Comparison of ENCODE assay signal across 24 cellular contexts in genomic region chr5:20335978-20336377, GRCh38.
DNase-seq lines count a peak whose midpoint lies in the region; ATAC-seq, FAIRE-seq and TF ChIP-seq lines count a peak whose summit lies in the region.
"Had no signal": no experiment of that assay in that cellular context is flagged by ENCODE, and none has a peak within 500 bp of the region (broad histone marks: within the 10 kb centered on the region; RNA-seq: fewer than 3 reads in every experiment).

No MANE protein-coding gene starts in this region.

- H3K79me1 ChIP-seq in H9 (ENCODE audit: insufficient read depth, low read depth, low read length, poor library complexity, severe bottlenecking), result no peaks in the 10 kb centered on the region

- no peaks in the 10 kb centered on the region for H3K36me3 ChIP-seq in lower lobe of right lung
- H3K36me3 ChIP-seq: thyroid gland had no signal

- no peak overlapping the region for H3K27ac ChIP-seq in C4-2B
- no peak overlapping the region for H3K27ac ChIP-seq in H9 (ENCODE audit: insufficient read length, low read depth, low read length)
- no peak overlapping the region for H3K27ac ChIP-seq in lower lobe of right lung
- H3K27ac ChIP-seq: thyroid gland had no signal

- H4K8ac ChIP-seq in H9 (replicated peaks; ENCODE audit: insufficient read length, low read depth, low read length), result no peak overlapping the region

- H2BK12ac ChIP-seq in H9 (ENCODE audit: insufficient read length, low read depth, low read length), result no peak overlapping the region

- H3K27ac Mint-ChIP-seq in H9, result no peak overlapping the region
- H3K27ac Mint-ChIP-seq: activated CD4-positive, alpha-beta memory T cell treated with anti-CD3 and anti-CD28 coated beads, Interleukin-2, amount 10 ng/mL, durations not matched to agents 7 days and 5 days; activated naive CD4-positive, alpha-beta T cell treated with anti-CD3 and anti-CD28 coated beads, Interleukin-2, amount 50 U/mL, for 72 hours; activated T-helper 2 cell treated with anti-CD3 and anti-CD28 coated beads, Interferon-gamma antibody, Interleukin-2, Interleukin-4, amounts not matched to agents 10 μg/mL and 5 μg/mL and 100 μg/mL, durations not matched to agents 14 hours and 24 hours and 36 hours; CD4-positive, alpha-beta T cell had no signal

- no peak for FAIRE-seq in GM12891 (lab: Jason Lieb, UNC)

- no peak overlapping the region for H3T11ph ChIP-seq in H9 (ENCODE audit: low read length)

- no peaks in the 10 kb centered on the region for H3K79me2 ChIP-seq in H9 (ENCODE audit: insufficient read depth, low read length)

- no peak overlapping the region for H2BK5ac ChIP-seq in H9 (ENCODE audit: insufficient read length, low read length)

- H4K91ac ChIP-seq in H9 (ENCODE audit: insufficient read length, low read depth, low read length), result no peak overlapping the region

- H3K27me3 Mint-ChIP-seq in H9 (ENCODE audit: low read depth), result no peaks in the 10 kb centered on the region; the same call in 1 of the 2 replicates
- H3K27me3 Mint-ChIP-seq: activated CD4-positive, alpha-beta memory T cell treated with anti-CD3 and anti-CD28 coated beads, Interleukin-2, amount 10 ng/mL, durations not matched to agents 7 days and 5 days; CD4-positive, alpha-beta T cell had no signal

- H2BK20ac ChIP-seq in H9 (ENCODE audit: low read depth, low read length, poor library complexity, severe bottlenecking), result no peak overlapping the region

- H3K4me3 Mint-ChIP-seq in H9, result no peak overlapping the region
- H3K4me3 Mint-ChIP-seq: activated CD4-positive, alpha-beta memory T cell treated with anti-CD3 and anti-CD28 coated beads, Interleukin-2, amount 10 ng/mL, durations not matched to agents 7 days and 5 days; CD4-positive, alpha-beta T cell had no signal

- WGBS in H9 (ENCODE audit: extremely low coverage, insufficient read length, low lambda C conversion rate), result no CpG with 5 or more reads among the region's 2 CpGs

- H2BK15ac ChIP-seq in H9 (ENCODE audit: low read depth, low read length), result no peak overlapping the region

- peaks cover 4 to 18% (median 8%) of the 10 kb centered on the region in 3 experiments; a peak in 5 of 7 replicates for H3K36me3 Mint-ChIP-seq in H9 (ENCODE audit: insufficient read depth in 1 of 3, low read depth in 3 of 3)

- H3K4ac ChIP-seq in H9 (ENCODE audit: low read depth, low read length), result no peak overlapping the region

- H3K9ac ChIP-seq in H9 (ENCODE audit: extremely low read depth, insufficient read length, low read length), result no peak overlapping the region

- in situ Hi-C loops in SK-MEL-5 (cut with HindIII; ENCODE audit: low pct_unique_long_range_greater_than_20kb, low sequenced_read_pairs), result no loop called here

- H3K56ac ChIP-seq in H9 (ENCODE audit: insufficient read length, low read depth, low read length), result no peak overlapping the region

- intact Hi-C loops in lower lobe of right lung (cut with DNase I), result no loop called here

- peaks cover 4 to 5% of the 10 kb centered on the region in 2 experiments for H3K4me1 Mint-ChIP-seq in H9
- H3K4me1 Mint-ChIP-seq: activated CD4-positive, alpha-beta memory T cell treated with anti-CD3 and anti-CD28 coated beads, Interleukin-2, amount 10 ng/mL, durations not matched to agents 7 days and 5 days had no signal

- H3K18ac ChIP-seq in H9 (ENCODE audit: insufficient read length, low read depth, low read length), result no peak overlapping the region

- no peaks in the 10 kb centered on the region for H3K23me2 ChIP-seq in H9 (ENCODE audit: insufficient read length, low read depth, low read length, poor library complexity, severe bottlenecking)

- no peaks in the 10 kb centered on the region for H3K4me1 ChIP-seq in H9 (ENCODE audit: insufficient read depth, low read length)
- H3K4me1 ChIP-seq in lower lobe of right lung, result no peaks in the 10 kb centered on the region
- H3K4me1 ChIP-seq: thyroid gland had no signal

- H4K20me1 ChIP-seq in H9 (ENCODE audit: control insufficient read depth, insufficient read depth, insufficient read length), result no peaks in the 10 kb centered on the region

- H2AK5ac ChIP-seq in H9 (ENCODE audit: insufficient read length, low read length), result no peak overlapping the region

- no peak for DNase-seq in H9
- peak; percentile 40 for DNase-seq in SK-MEL-5 (ENCODE audit: low read depth, low spot score)
- no peak for DNase-seq in fibroblast of the aortic adventitia (ENCODE audit: low read depth)
- DNase-seq in GM12891 (ENCODE audit: insufficient read length, low spot score), result no peak
- no peak for DNase-seq in lower lobe of right lung
- DNase-seq: activated CD4-positive, alpha-beta memory T cell treated with anti-CD3 and anti-CD28 coated beads, Interleukin-2, amount 10 ng/mL, durations not matched to agents 7 days and 5 days; aorta; caudate nucleus; CD4-positive, alpha-beta T cell; dermis blood vessel endothelial cell; DMS79; head of caudate nucleus; KG1; NCI-H146; NCI-H510A treated with DMSO at 0.1 percent for 48 hours; stimulated activated naive CD8-positive, alpha-beta T cell treated with anti-CD3 and anti-CD28 coated beads, Interleukin-15, Interleukin-2, amounts not matched to agents 100 U/mL and 50 U/mL, for 24 hours; thyroid gland had no signal

- no peak overlapping the region for H4K5ac ChIP-seq in H9 (ENCODE audit: insufficient read length, low read depth, low read length)

- H3K14ac ChIP-seq in H9 (ENCODE audit: insufficient read depth, low read length), result no peak overlapping the region

- H2AFZ ChIP-seq in H9 (ENCODE audit: low read length), result no peak overlapping the region

- H3K9me3 Mint-ChIP-seq in H9, result peaks cover 14 to 21% of the 10 kb centered on the region in 2 experiments

- ATAC-seq in lower lobe of right lung (no peak), HG03175 (IDR thresholded peaks at IDR 0.05; ENCODE audit: unreplicated experiment) (no peak), HG03025 (IDR thresholded peaks at IDR 0.05; ENCODE audit: low FRiP score, unreplicated experiment) (no peak)
- ATAC-seq: activated CD4-positive, CD25-positive, alpha-beta regulatory T cell treated with anti-CD3 and anti-CD28 coated beads, Interleukin-2, amount 50 U/mL, for 24 hours; activated naive CD4-positive, alpha-beta T cell treated with anti-CD3 and anti-CD28 coated beads, Interleukin-2, amount 50 U/mL, for 72 hours; sciatic nerve; stimulated activated naive CD8-positive, alpha-beta T cell treated with anti-CD3 and anti-CD28 coated beads, Interleukin-15, Interleukin-2, amounts not matched to agents 100 U/mL and 50 U/mL, for 24 hours had no signal

- H3K9me3 ChIP-seq in H9 (ENCODE audit: control insufficient read depth, low read depth, low read length) (no peaks in the 10 kb centered on the region), lower lobe of right lung (peaks cover 4% of the 10 kb centered on the region)
- H3K9me3 ChIP-seq: thyroid gland had no signal

- H3K23ac ChIP-seq in H9 (ENCODE audit: insufficient read length, low read depth, low read length), result no peak overlapping the region

- H3K27me3 ChIP-seq in H9 (ENCODE audit: insufficient read depth, low read length) (no peaks in the 10 kb centered on the region), lower lobe of right lung (ENCODE audit: low read depth) (no peaks in the 10 kb centered on the region)
- H3K27me3 ChIP-seq: thyroid gland had no signal

- H3K4me2 ChIP-seq in H9 (ENCODE audit: insufficient read depth, insufficient read length, low read length), result no peak overlapping the region

- TF ChIP-seq POLR2A in GM12891 (IDR thresholded peaks at IDR 0.05; ENCODE audit: low read depth, low read length), result no peak

- H2BK120ac ChIP-seq in H9 (ENCODE audit: low read depth, low read length, poor library complexity, severe bottlenecking), result no peak overlapping the region

- H3K4me3 ChIP-seq in fibroblast of the aortic adventitia (ENCODE audit: low read depth, low read length) (no peak overlapping the region), lower lobe of right lung (no peak overlapping the region)
- H3K4me3 ChIP-seq: thyroid gland had no signal

- TF ChIP-seq CTCF in C4-2B (conservative IDR thresholded peaks at IDR 0.05) (peak; percentile 26), H9 (conservative IDR thresholded peaks at IDR 0.05) (peak; percentile 45; the same call in 2 of the 3 replicates), fibroblast of the aortic adventitia (IDR thresholded peaks at IDR 0.05; ENCODE audit: insufficient read depth, low read length) (peak; percentile 17), lower lobe of right lung (IDR thresholded peaks at IDR 0.05) (no peak)

TF ChIP-seq in GM12891, 5 proteins besides CTCF, POLR2A, EP300 and RAD21:
- TF ChIP-seq POLR2AphosphoS5 (IDR thresholded peaks at IDR 0.05; ENCODE audit: low read depth, low read length) (no peak), TAF1 (IDR thresholded peaks at IDR 0.05; ENCODE audit: low read depth, low read length) (no peak), SPI1 (IDR thresholded peaks at IDR 0.05; ENCODE audit: low read depth, low read length) (no peak), PAX5 (IDR thresholded peaks at IDR 0.05; ENCODE audit: insufficient read depth, low read length, severe bottlenecking) (no peak), POU2F2 (IDR thresholded peaks at IDR 0.05; ENCODE audit: low read depth, low read length) (no peak)
